In the genomic region with DNA sequence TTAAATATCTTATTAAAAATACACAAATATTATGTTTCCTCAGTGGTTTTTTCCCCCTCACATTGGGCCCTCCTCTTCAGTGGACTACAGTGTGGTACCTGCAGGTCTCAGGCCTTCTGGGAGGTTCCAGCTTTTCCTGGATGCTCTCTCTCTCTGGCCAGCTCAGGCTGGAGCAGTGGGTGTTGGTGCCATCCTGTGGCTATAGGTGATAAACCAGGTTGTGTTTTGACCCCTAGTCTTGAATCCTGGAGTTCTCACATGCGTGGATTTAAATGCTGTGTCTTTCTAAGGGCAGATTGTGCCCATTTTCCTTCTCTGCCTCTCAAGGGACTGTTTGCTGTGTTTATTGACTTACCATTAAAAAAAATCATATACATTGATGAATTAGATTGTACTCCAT, we compare ENCODE assay signal across 13 cellular contexts. TPM values are rescaled to one million over a fixed set of nuclear protein-coding genes. Genes with fewer than 3 reads are reported as not detected.
DNase-seq lines count a peak whose midpoint lies in the region; ATAC-seq, FAIRE-seq and TF ChIP-seq lines count a peak whose summit lies in the region.
"Had no signal": no experiment of that assay in that cellular context is flagged by ENCODE, and none has a peak within 500 bp of the region (broad histone marks: within the 10 kb centered on the region; RNA-seq: fewer than 3 reads in every experiment).

No MANE protein-coding gene starts in this region.

- no peak for TF ChIP-seq CTCF in A549 (IDR thresholded peaks at IDR 0.05)
- TF ChIP-seq CTCF in GM12873 (IDR thresholded peaks at IDR 0.05; ENCODE audit: insufficient read depth, low read depth, low read length, missing control alignments): peak; percentile 19
- TF ChIP-seq CTCF in PC-9 (conservative IDR thresholded peaks at IDR 0.05): peak; percentile 57
- TF ChIP-seq CTCF in fibroblast of mammary gland (conservative IDR thresholded peaks at IDR 0.05; ENCODE audit: control insufficient read depth, insufficient read depth, low read depth, low read length): peak; percentile 20
- TF ChIP-seq CTCF in spleen (IDR thresholded peaks at IDR 0.05 in 8 of 11, conservative IDR thresholded peaks at IDR 0.05 in 3 of 11): no peak
- TF ChIP-seq CTCF in sigmoid colon (IDR thresholded peaks at IDR 0.05): no peak

- no peak for TF ChIP-seq EP300 in A549 (IDR thresholded peaks at IDR 0.05)
- no peak for TF ChIP-seq EP300 in sigmoid colon (IDR thresholded peaks at IDR 0.05)

- DNase-seq in A549 (ENCODE audit: low read depth in 1 of 2, low spot score in 1 of 2) (peak in 1 of 2 experiments; percentile 57), PC-9 (peak; percentile 20 to 44), fibroblast of mammary gland (ENCODE audit: low read depth) (peak; percentile 21), spleen (no peak), sigmoid colon (no peak)
- no peak for DNase-seq in activated CD4-positive, CD25-positive, alpha-beta regulatory T cell treated with anti-CD3 and anti-CD28 coated beads, Interleukin-2, amount 50 U/mL, for 72 hours
- DNase-seq: anterior cingulate cortex; CD8-positive, alpha-beta memory T cell; naive thymus-derived CD8-positive, alpha-beta T cell; stimulated activated naive B cell treated with anti-CD40 and anti-IgM and Interleukin-4, amounts not matched to agents 10 μg/mL and 1 μg/mL and 100 μg/mL, for 72 hours; T-helper 1 cell had no signal

- no peaks in the 10 kb centered on the region for H3F3A ChIP-seq in PC-9 (ENCODE audit: insufficient read depth, low read depth)

- H3K9me3 ChIP-seq in A549 (peaks cover 83% of the 10 kb centered on the region), PC-9 (ENCODE audit: insufficient read depth, low read depth) (no peaks in the 10 kb centered on the region), spleen (no peaks in the 10 kb centered on the region), sigmoid colon (no peaks in the 10 kb centered on the region)

- peak; percentile 48 to 70; a peak in 4 of 6 replicates for ATAC-seq in A549
- ATAC-seq in HG02798 (IDR thresholded peaks at IDR 0.05; ENCODE audit: poor library complexity, unreplicated experiment): no peak
- ATAC-seq: naive thymus-derived CD8-positive, alpha-beta T cell; stimulated activated naive B cell treated with anti-CD40 and anti-IgM and Interleukin-4, amounts not matched to agents 10 μg/mL and 1 μg/mL and 100 μg/mL, for 72 hours had no signal

- H3K4me3 ChIP-seq in A549 (no peak overlapping the region), PC-9 (no peak overlapping the region), fibroblast of mammary gland (ENCODE audit: control insufficient read depth, low read depth, low read length) (no peak overlapping the region), spleen (no peak overlapping the region), sigmoid colon (no peak overlapping the region)

- TF ChIP-seq RAD21 in A549 (conservative IDR thresholded peaks at IDR 0.05 in 1 of 2, IDR thresholded peaks at IDR 0.05 in 1 of 2): peak in 1 of 2 experiments; percentile 35; a peak in 1 of 5 replicates

- H2AFZ ChIP-seq in PC-9: no peak overlapping the region

- no peaks in the 10 kb centered on the region for H3K9me2 ChIP-seq in PC-9 (ENCODE audit: insufficient read depth)

- H3K27me3 ChIP-seq in PC-9 (ENCODE audit: insufficient read depth, low read depth) (no peaks in the 10 kb centered on the region), spleen (replicated peaks in 1 of 7) (no peaks in the 10 kb centered on the region), sigmoid colon (no peaks in the 10 kb centered on the region)

- no peak overlapping the region for H3K27ac ChIP-seq in A549
- H3K27ac ChIP-seq in PC-9: no peak overlapping the region
- H3K27ac ChIP-seq in spleen: no peak overlapping the region
- H3K27ac ChIP-seq in sigmoid colon: no peak overlapping the region

- no peaks in the 10 kb centered on the region for H4K20me1 ChIP-seq in PC-9 (ENCODE audit: insufficient read depth)

- H3K4me2 ChIP-seq in A549: no peak overlapping the region
- no peak overlapping the region for H3K4me2 ChIP-seq in PC-9

- WGBS in A549 (ENCODE audit: missing lambda C conversion rate): 98% methylated on average over 1 of the region's 1 CpG
- WGBS in spleen, 5 donors: 77 to 88% (median 84%) methylated on average over 1 of the region's 1 CpG
- 80 to 86% methylated on average over 1 of the region's 1 CpG for WGBS in sigmoid colon, 2 donors

- CTCF ChIA-PET in A549 (lab: Yijun Ruan, JAX) (no interaction called here), PC-9 (lab: Charles Lee) (no interaction called here)

- POLR2A ChIA-PET in A549 (lab: Yijun Ruan, JAX) (interaction anchor here (1.4 kb wide), 1 partner anchor 12 kb away, joined by 3 read pairs; no protein-coding TSS in a partner anchor), PC-9 (lab: Charles Lee; ENCODE audit: unreplicated experiment) (no interaction called here)

- TF ChIP-seq POLR2A in A549 (IDR thresholded peaks at IDR 0.05; ENCODE audit: low read length) (no peak), spleen (IDR thresholded peaks at IDR 0.05) (no peak), sigmoid colon (IDR thresholded peaks at IDR 0.05) (no peak)

- H3K36me3 ChIP-seq in PC-9 (ENCODE audit: low read depth) (peaks cover 11% of the 10 kb centered on the region), spleen (peaks cover 0 to 61% (median 46%) of the 10 kb centered on the region in 6 donors), sigmoid colon (peaks cover 4 to 63% (median 17%) of the 10 kb centered on the region in 4 donors)

- H3K4me1 ChIP-seq in A549 (no peaks in the 10 kb centered on the region), PC-9 (replicated peaks; ENCODE audit: insufficient read depth) (no peaks in the 10 kb centered on the region), spleen (peaks cover 0 to 14% (median 9%) of the 10 kb centered on the region in 6 donors), sigmoid colon (peaks cover 0 to 8% (median 6%) of the 10 kb centered on the region in 4 donors)

- BruUV-seq in PC-9 (replicated peaks; lab: Mats Ljungman, UMichigan): no TSS peak

- no peaks in the 10 kb centered on the region for H3K79me2 ChIP-seq in PC-9 (ENCODE audit: low read depth)

- FAIRE-seq in A549 (lab: Jason Lieb, UNC): no peak

- intact Hi-C loops in PC-9 (cut with micrococcal nuclease; ENCODE audit: unreplicated experiment): no loop called here
- intact Hi-C loops in spleen (cut with DNase I; ENCODE audit: low total_unique reads): no loop called here
- intact Hi-C loops in sigmoid colon (cut with DNase I): loop anchor here (10.0 kb wide), 1 partner anchor 1115 kb away; the partner anchor contains the start of genes ZNF146 and ZNF565

TF ChIP-seq in A549, 52 proteins besides CTCF, POLR2A, EP300 and RAD21:
- TF ChIP-seq, protein P1, sequence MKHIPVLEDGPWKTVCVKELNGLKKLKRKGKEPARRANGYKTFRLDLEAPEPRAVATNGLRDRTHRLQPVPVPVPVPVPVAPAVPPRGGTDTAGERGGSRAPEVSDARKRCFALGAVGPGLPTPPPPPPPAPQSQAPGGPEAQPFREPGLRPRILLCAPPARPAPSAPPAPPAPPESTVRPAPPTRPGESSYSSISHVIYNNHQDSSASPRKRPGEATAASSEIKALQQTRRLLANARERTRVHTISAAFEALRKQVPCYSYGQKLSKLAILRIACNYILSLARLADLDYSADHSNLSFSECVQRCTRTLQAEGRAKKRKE (CRISPR knock-in tag; IDR thresholded peaks at IDR 0.05; ENCODE audit: low read depth): no peak
TF ChIP-seq in A549: peak in this region for 0.

RNA-seq across cellular contexts. Expression of gene ZNF527, which starts 41.2 kb away (rescaled TPM):
- 5.3 and 8.2 TPM in 2 replicates for polyA plus RNA-seq in A549 (2011; rRNA removed)
- 2.4 TPM in 2 replicates for polyA plus RNA-seq in A549 (2012; cell fraction: cytosol; rRNA removed)
- polyA plus RNA-seq in A549 (2012; cell fraction: nucleus; rRNA removed): 1.9 and 3.4 TPM in 2 replicates
- 4.1 to 4.9 TPM (median 4.4 TPM) in 3 replicates for polyA plus RNA-seq in A549 (2017; fragmentation: RNase III; extraction: RNeasy Plus Mini Kit Qiagen cat#74134 plus additional on column Dnase treatment)
- 5.7 and 5.9 TPM in 2 replicates for polyA minus RNA-seq in A549 (2011; rRNA and poly(A)+ RNA removed)
- 2.9 and 3.2 TPM in 2 replicates for total RNA-seq in PC-9 (2021)
- 10 to 100 TPM in 2 of 7 donors, 1 to 10 TPM in 5; 5.6 to 14.9 (median 7.0) TPM for total RNA-seq in spleen
- polyA plus RNA-seq in spleen: 1 to 10 TPM; 2.4 to 4.0 (median 2.5) TPM
- total RNA-seq in sigmoid colon: 10 to 100 TPM in 2 of 4 donors, 1 to 10 TPM in 2; 6.1 to 13.8 (median 9.7) TPM
- 1 to 10 TPM; 1.6 to 3.1 (median 1.8) TPM for polyA plus RNA-seq in sigmoid colon

Comparison
In these comparisons a context has a peak if more than half of its experiments do, and no peak if none do; other contexts are left out.
1. DNase-seq: peak in PC-9 (2 of 2) and fibroblast of mammary gland (single experiment); none in spleen (single experiment), activated CD4-positive, CD25-positive, alpha-beta regulatory T cell treated with anti-CD3 and anti-CD28 coated beads, Interleukin-2, amount 50 U/mL, for 72 hours (single experiment) and sigmoid colon (single experiment).
2. CTCF ChIP-seq: peak in GM12873 (single experiment), PC-9 (single experiment) and fibroblast of mammary gland (single experiment); none in A549 (single experiment), spleen (0 of 11) and sigmoid colon (0 of 4).